In the genomic region with DNA sequence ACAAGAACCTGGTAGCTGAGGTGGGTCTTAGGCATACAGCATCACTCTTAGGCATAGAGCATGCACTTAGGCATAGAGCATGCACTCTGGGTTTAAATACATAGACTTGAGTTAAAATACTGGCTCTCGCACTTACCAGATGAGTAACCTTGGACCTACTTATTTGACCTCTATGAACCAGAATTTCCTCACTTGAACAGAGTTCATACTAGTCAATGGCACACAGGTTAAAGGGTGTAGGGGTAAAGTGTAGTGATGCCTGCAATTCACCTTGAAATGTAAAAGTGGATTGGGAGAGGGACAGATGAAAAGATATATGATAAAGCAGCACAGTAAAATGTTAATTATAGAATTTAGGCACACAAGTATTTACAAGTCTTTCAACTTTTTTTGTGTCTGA, we compare ENCODE assay signal across 13 cellular contexts. TPM values are rescaled to one million over a fixed set of nuclear protein-coding genes. Genes with fewer than 3 reads are reported as not detected.
DNase-seq lines count a peak whose midpoint lies in the region; ATAC-seq and TF ChIP-seq lines count a peak whose summit lies in the region.
"Had no signal": no experiment of that assay in that cellular context is flagged by ENCODE, and none has a peak within 500 bp of the region (broad histone marks: within the 10 kb centered on the region; RNA-seq: fewer than 3 reads in every experiment).

No MANE protein-coding gene starts in this region.

- no peaks in the 10 kb centered on the region for H3K27me3 ChIP-seq in OCI-LY1 (ENCODE audit: insufficient read depth, low read length)
- no peaks in the 10 kb centered on the region for H3K27me3 ChIP-seq in psoas muscle (ENCODE audit: insufficient read depth in 3 of 3, low read length in 2 of 3)
- H3K27me3 ChIP-seq: colonic mucosa had no signal

- H3K4me3 Mint-ChIP-seq in activated CD8-positive, alpha-beta memory T cell treated with anti-CD3 and anti-CD28 coated beads, Interleukin-2, amount 10 ng/mL, durations not matched to agents 7 days and 5 days: peak overlapping the region; percentile 98
- peak overlapping the region; percentile 100 for H3K4me3 Mint-ChIP-seq in effector memory CD8-positive, alpha-beta T cell

- no peaks in the 10 kb centered on the region for H3K27me3 Mint-ChIP-seq in activated CD8-positive, alpha-beta memory T cell treated with anti-CD3 and anti-CD28 coated beads, Interleukin-2, amount 10 ng/mL, durations not matched to agents 7 days and 5 days
- no peaks in the 10 kb centered on the region for H3K27me3 Mint-ChIP-seq in effector memory CD8-positive, alpha-beta T cell

- H3F3A ChIP-seq in OCI-LY1 (ENCODE audit: insufficient read depth, low read length): no peaks in the 10 kb centered on the region

- H3K9me3 Mint-ChIP-seq in activated CD8-positive, alpha-beta memory T cell treated with anti-CD3 and anti-CD28 coated beads, Interleukin-2, amount 10 ng/mL, durations not matched to agents 7 days and 5 days (ENCODE audit: low read depth): no peaks in the 10 kb centered on the region
- peaks cover 0 to 7% of the 10 kb centered on the region in 2 donors for H3K9me3 Mint-ChIP-seq in effector memory CD8-positive, alpha-beta T cell

- intact Hi-C loops in psoas muscle (cut with DNase I): loop anchor here in 1 of 2 donors (5.0 kb wide), 1 partner anchor 45 kb away; no protein-coding TSS in a partner anchor

- 91 to 98% (median 92%) methylated on average over 1 of the region's 1 CpG for WGBS in psoas muscle, 3 donors

- H3K4me3 ChIP-seq in OCI-LY1 (ENCODE audit: low read depth, low read length, poor library complexity, severe bottlenecking): peak overlapping the region; percentile 94
- H3K4me3 ChIP-seq in psoas muscle: peak overlapping the region; percentile 89
- H3K4me3 ChIP-seq: colonic mucosa had no signal

- no peak for ATAC-seq in activated CD8-positive, alpha-beta memory T cell treated with anti-CD3 and anti-CD28 coated beads, Interleukin-2, amount 10 ng/mL, durations not matched to agents 7 days and 5 days
- ATAC-seq in effector memory CD8-positive, alpha-beta T cell (replicated peaks): no peak
- ATAC-seq in psoas muscle (no peak), GM21526 (IDR thresholded peaks at IDR 0.05; ENCODE audit: low FRiP score, unreplicated experiment) (no peak), HG02885 (IDR thresholded peaks at IDR 0.05; ENCODE audit: poor library complexity, unreplicated experiment) (no peak)

- H3K4me1 ChIP-seq in OCI-LY1 (ENCODE audit: insufficient read depth, low read length, severe bottlenecking) (peaks cover 19% of the 10 kb centered on the region), psoas muscle (peaks cover 13% of the 10 kb centered on the region)
- H3K4me1 ChIP-seq: colonic mucosa had no signal

- H4K20me1 ChIP-seq in OCI-LY1 (ENCODE audit: insufficient read depth, low read length): no peaks in the 10 kb centered on the region

- H3K36me3 ChIP-seq in OCI-LY1 (ENCODE audit: insufficient read depth, low read length) (peaks cover 34% of the 10 kb centered on the region), psoas muscle (ENCODE audit: insufficient read depth in 1 of 2, low read depth in 1 of 2) (peaks cover 0 to 16% of the 10 kb centered on the region in 2 donors)
- H3K36me3 ChIP-seq: colonic mucosa had no signal

- no peak overlapping the region for H2AFZ ChIP-seq in OCI-LY1 (ENCODE audit: low read length)
- H2AFZ ChIP-seq: parathyroid adenoma had no signal

- no peak for DNase-seq in activated CD8-positive, alpha-beta memory T cell treated with anti-CD3 and anti-CD28 coated beads, Interleukin-2, amount 10 ng/mL, durations not matched to agents 7 days and 5 days
- no peak for DNase-seq in activated CD8-positive, alpha-beta memory T cell treated with anti-CD3 and anti-CD28 coated beads, Interleukin-2, amount 50 U/mL, for 48 hours
- no peak for DNase-seq in effector memory CD8-positive, alpha-beta T cell
- DNase-seq in psoas muscle: no peak
- DNase-seq in GM20000 (ENCODE audit: low spot score): no peak
- DNase-seq: activated gamma-delta T cell, colonic mucosa, GDM1, NCI-H2081 treated with DMSO at 0.1 percent for 48 hours had no signal

- peak overlapping the region; percentile 77 for H3K4me2 ChIP-seq in OCI-LY1 (ENCODE audit: low read length)

- H3K9me2 ChIP-seq in OCI-LY1 (ENCODE audit: low read depth, low read length): no peaks in the 10 kb centered on the region

- CTCF ChIA-PET in activated CD8-positive, alpha-beta memory T cell treated with anti-CD3 and anti-CD28 coated beads, Interleukin-2, amount 10 ng/mL, durations not matched to agents 7 days and 5 days (lab: Charles Lee): interaction anchor here (0.8 to 4.8 kb wide), 7 partner anchors 8 to 46 kb away, joined by 3 to 25 read pairs (median 14); a partner anchor contains a TSS

- peaks cover 20% of the 10 kb centered on the region for H3K36me3 Mint-ChIP-seq in activated CD8-positive, alpha-beta memory T cell treated with anti-CD3 and anti-CD28 coated beads, Interleukin-2, amount 10 ng/mL, durations not matched to agents 7 days and 5 days
- H3K36me3 Mint-ChIP-seq in effector memory CD8-positive, alpha-beta T cell (ENCODE audit: insufficient read depth): peaks cover 22% of the 10 kb centered on the region

- no peaks in the 10 kb centered on the region for H3K9me3 ChIP-seq in OCI-LY1 (ENCODE audit: low read length)
- H3K9me3 ChIP-seq in psoas muscle: no peaks in the 10 kb centered on the region
- H3K9me3 ChIP-seq: colonic mucosa had no signal

- H3K27ac ChIP-seq in OCI-LY1 (ENCODE audit: low read depth, low read length, poor library complexity, severe bottlenecking) (no peak overlapping the region), psoas muscle (no peak overlapping the region)
- H3K27ac ChIP-seq: colonic mucosa, parathyroid adenoma had no signal

- H3K79me2 ChIP-seq in OCI-LY1 (ENCODE audit: insufficient read depth, low read length): peaks cover 15% of the 10 kb centered on the region

- H3K9ac ChIP-seq in OCI-LY1 (ENCODE audit: low read length): peak overlapping the region; percentile 96; the same call in 1 of the 2 replicates
- H3K9ac ChIP-seq: parathyroid adenoma had no signal

- H3K4me1 Mint-ChIP-seq in activated CD8-positive, alpha-beta memory T cell treated with anti-CD3 and anti-CD28 coated beads, Interleukin-2, amount 10 ng/mL, durations not matched to agents 7 days and 5 days: peaks cover 26% of the 10 kb centered on the region
- peaks cover 20 to 37% of the 10 kb centered on the region in 2 donors for H3K4me1 Mint-ChIP-seq in effector memory CD8-positive, alpha-beta T cell (ENCODE audit: low read depth in 2 of 2)

- TF ChIP-seq CTCF in OCI-LY1 (IDR thresholded peaks at IDR 0.05; ENCODE audit: low read length): no peak
- no peak for TF ChIP-seq CTCF in psoas muscle (IDR thresholded peaks at IDR 0.05)
- TF ChIP-seq CTCF in GM20000 (IDR thresholded peaks at IDR 0.05; ENCODE audit: extremely low read depth, missing control alignments): no peak

- H3K27ac Mint-ChIP-seq in activated CD8-positive, alpha-beta memory T cell treated with anti-CD3 and anti-CD28 coated beads, Interleukin-2, amount 10 ng/mL, durations not matched to agents 7 days and 5 days: peak overlapping the region; percentile 50
- H3K27ac Mint-ChIP-seq in effector memory CD8-positive, alpha-beta T cell: peak overlapping the region; percentile 53 to 98

RNA-seq across cellular contexts. Expression of a gene that starts 1.6 kb away (rescaled TPM):
- 10 to 100 TPM; 63.8 to 73.5 TPM for total RNA-seq in activated CD8-positive, alpha-beta memory T cell treated with anti-CD3 and anti-CD28 coated beads, Interleukin-2, amount 10 ng/mL, durations not matched to agents 7 days and 5 days
- total RNA-seq in psoas muscle: 10 to 100 TPM; 12.9 to 21.0 (median 15.4) TPM
- 10 to 100 TPM; 19.6 to 53.9 (median 38.0) TPM for polyA plus RNA-seq in psoas muscle

RNA-seq across cellular contexts. Expression of a gene that starts 31.3 kb away (rescaled TPM):
- total RNA-seq in activated CD8-positive, alpha-beta memory T cell treated with anti-CD3 and anti-CD28 coated beads, Interleukin-2, amount 10 ng/mL, durations not matched to agents 7 days and 5 days: 10 to 100 TPM; 19.4 to 19.7 TPM
- 10 to 100 TPM; 13.3 to 18.9 (median 17.2) TPM for total RNA-seq in psoas muscle
- polyA plus RNA-seq in psoas muscle: 10 to 100 TPM; 10.7 to 14.0 (median 12.5) TPM
